Comparison of ENCODE assay signal across 1 cellular context in genomic region chr6:36461646-36462045, GRCh38.
TF ChIP-seq lines count a peak whose summit lies in the region.

No MANE protein-coding gene starts in this region.

TF ChIP-seq in K562, 482 proteins besides CTCF, POLR2A, EP300 and RAD21:
- TF ChIP-seq ZNF449 (CRISPR knock-in tag; IDR thresholded peaks at IDR 0.05), result no peak
- peak; percentile 71 for TF ChIP-seq MEIS2 (IDR thresholded peaks at IDR 0.05; ENCODE audit: partially characterized antibody)
- peak; percentile 90 for TF ChIP-seq SPI1 (IDR thresholded peaks at IDR 0.05; ENCODE audit: borderline replicate concordance, low read depth, low read length)
- no peak for TF ChIP-seq ZBTB40 (IDR thresholded peaks at IDR 0.05)
- no peak for TF ChIP-seq ZBTB40 (CRISPR knock-in tag; IDR thresholded peaks at IDR 0.05)
- TF ChIP-seq NCOA2 (IDR thresholded peaks at IDR 0.05; ENCODE audit: partially characterized antibody in 2 of 2), result no peak
- no peak for TF ChIP-seq ZNF212 (CRISPR knock-in tag; IDR thresholded peaks at IDR 0.05)
- no peak for TF ChIP-seq PBX2 (CRISPR knock-in tag; IDR thresholded peaks at IDR 0.05; ENCODE audit: low read depth)
- TF ChIP-seq PBX2 (tag; conservative IDR thresholded peaks at IDR 0.05; ENCODE audit: low read depth), result peak; percentile 80
- TF ChIP-seq RCOR1 (IDR thresholded peaks at IDR 0.05; ENCODE audit: borderline replicate concordance in 1 of 2, low read depth in 2 of 2, low read length in 2 of 2), result 0 out of 4 replicates have a peak, but pooled peaks of 1 of the 2 experiments have one; percentile 9
- TF ChIP-seq ZKSCAN3 (CRISPR knock-in tag; IDR thresholded peaks at IDR 0.05), result no peak
- no peak for TF ChIP-seq DACH1 (IDR thresholded peaks at IDR 0.05; ENCODE audit: partially characterized antibody)
- TF ChIP-seq PKNOX1 (IDR thresholded peaks at IDR 0.05), result peak; percentile 51; the same call in 1 of the 2 replicates
- TF ChIP-seq E2F4 (CRISPR knock-in tag; IDR thresholded peaks at IDR 0.05; ENCODE audit: low read depth), result no peak
- TF ChIP-seq ZNF507 (tag; conservative IDR thresholded peaks at IDR 0.05), result no peak
